Comparison of ENCODE assay signal across 16 cellular contexts in genomic region chr21:46219591-46220239, GRCh38. TPM values are rescaled to one million over a fixed set of nuclear protein-coding genes. Genes with fewer than 3 reads are reported as not detected.
A peak's percentile ranks its signal among the peaks of the same experiment; 100 is the strongest.
DNase-seq lines count a peak whose midpoint lies in the region; ATAC-seq, FAIRE-seq and TF ChIP-seq lines count a peak whose summit lies in the region.
"Had no signal": no experiment of that assay in that cellular context is flagged by ENCODE, and none has a peak within 500 bp of the region (broad histone marks: within the 10 kb centered on the region; RNA-seq: fewer than 3 reads in every experiment).

No MANE protein-coding gene starts in this region.

- TF ChIP-seq CTCF in chondrocyte (IDR thresholded peaks at IDR 0.05), result no peak

- DNase-seq in Ammon's horn (ENCODE audit: low spot score) (peak; percentile 42), NCI-H1105 treated with DMSO at 0.1 percent for 48 hours (lab: John Stamatoyannopoulos, UW) (peak; percentile 77), chondrocyte (ENCODE audit: low spot score) (peak; percentile 60), medulla oblongata (ENCODE audit: extremely low spot score) (peak; percentile 21), NCI-H226 (no peak), H54 (ENCODE audit: insufficient read length, low spot score) (no peak)
- DNase-seq in activated CD4-positive, alpha-beta T cell treated with anti-CD3 and anti-CD28 coated beads, Interleukin-2, amount 10 ng/mL, durations not matched to agents 24 days and 14 days, result no peak
- DNase-seq: cortex of kidney, Karpas-422, kidney glomerular epithelial cell, NCI-H1694 treated with DMSO at 0.1 percent for 48 hours, NCI-H774 had no signal

- ATAC-seq in HG03342 (IDR thresholded peaks at IDR 0.05; ENCODE audit: unreplicated experiment), result no peak

- H3K9me3 Mint-ChIP-seq in chondrocyte (ENCODE audit: low read depth), result no peaks in the 10 kb centered on the region
- no peaks in the 10 kb centered on the region for H3K9me3 Mint-ChIP-seq in activated CD4-positive, alpha-beta T cell treated with anti-CD3 and anti-CD28 coated beads, Interleukin-2, amount 10 ng/mL, durations not matched to agents 24 days and 14 days
- H3K9me3 Mint-ChIP-seq: activated T-helper 2 cell treated with anti-CD3 and anti-CD28 coated beads, Interferon-gamma antibody, Interleukin-2, Interleukin-4, amounts not matched to agents 10 μg/mL and 5 μg/mL and 100 μg/mL, durations not matched to agents 14 hours and 24 hours and 36 hours; stimulated activated naive CD8-positive, alpha-beta T cell treated with anti-CD3 and anti-CD28 coated beads, Interleukin-15, Interleukin-2, amounts not matched to agents 100 ng/mL and 50 ng/mL, for 24 hours had no signal

- intact Hi-C loops in activated CD4-positive, alpha-beta T cell treated with anti-CD3 and anti-CD28 coated beads, Interleukin-2, amount 10 ng/mL, durations not matched to agents 24 days and 14 days (cut with micrococcal nuclease), result no loop called here

- no peak overlapping the region for H3K27ac Mint-ChIP-seq in chondrocyte (ENCODE audit: unreplicated experiment)
- no peak overlapping the region for H3K27ac Mint-ChIP-seq in activated CD4-positive, alpha-beta T cell treated with anti-CD3 and anti-CD28 coated beads, Interleukin-2, amount 10 ng/mL, durations not matched to agents 24 days and 14 days
- H3K27ac Mint-ChIP-seq: activated T-helper 2 cell treated with anti-CD3 and anti-CD28 coated beads, Interferon-gamma antibody, Interleukin-2, Interleukin-4, amounts not matched to agents 10 μg/mL and 5 μg/mL and 100 μg/mL, durations not matched to agents 14 hours and 24 hours and 36 hours; stimulated activated naive CD8-positive, alpha-beta T cell treated with anti-CD3 and anti-CD28 coated beads, Interleukin-15, Interleukin-2, amounts not matched to agents 100 ng/mL and 50 ng/mL, for 24 hours had no signal

- no peak overlapping the region for H3K4me3 Mint-ChIP-seq in chondrocyte (ENCODE audit: unreplicated experiment)
- no peak overlapping the region for H3K4me3 Mint-ChIP-seq in activated CD4-positive, alpha-beta T cell treated with anti-CD3 and anti-CD28 coated beads, Interleukin-2, amount 10 ng/mL, durations not matched to agents 24 days and 14 days
- H3K4me3 Mint-ChIP-seq: stimulated activated naive CD8-positive, alpha-beta T cell treated with anti-CD3 and anti-CD28 coated beads, Interleukin-15, Interleukin-2, amounts not matched to agents 100 ng/mL and 50 ng/mL, for 24 hours had no signal

- no peaks in the 10 kb centered on the region for H3K27me3 Mint-ChIP-seq in chondrocyte (ENCODE audit: low read depth)
- no peaks in the 10 kb centered on the region for H3K27me3 Mint-ChIP-seq in activated CD4-positive, alpha-beta T cell treated with anti-CD3 and anti-CD28 coated beads, Interleukin-2, amount 10 ng/mL, durations not matched to agents 24 days and 14 days
- H3K27me3 Mint-ChIP-seq: stimulated activated naive CD8-positive, alpha-beta T cell treated with anti-CD3 and anti-CD28 coated beads, Interleukin-15, Interleukin-2, amounts not matched to agents 100 ng/mL and 50 ng/mL, for 24 hours had no signal

- H3K36me3 Mint-ChIP-seq in chondrocyte (ENCODE audit: low read depth), result peaks cover 19% of the 10 kb centered on the region
- peaks cover 13% of the 10 kb centered on the region for H3K36me3 Mint-ChIP-seq in activated CD4-positive, alpha-beta T cell treated with anti-CD3 and anti-CD28 coated beads, Interleukin-2, amount 10 ng/mL, durations not matched to agents 24 days and 14 days (ENCODE audit: low read depth)

- peaks cover 9% of the 10 kb centered on the region for H3K4me1 Mint-ChIP-seq in chondrocyte (ENCODE audit: low read depth)
- H3K4me1 Mint-ChIP-seq in activated CD4-positive, alpha-beta T cell treated with anti-CD3 and anti-CD28 coated beads, Interleukin-2, amount 10 ng/mL, durations not matched to agents 24 days and 14 days, result peaks cover 2% of the 10 kb centered on the region

- no peak for FAIRE-seq in H54 (lab: Jason Lieb, UNC)
- FAIRE-seq: RCC 7860 had no signal

- TF ChIP-seq POLR2A in H54 (IDR thresholded peaks at IDR 0.05; ENCODE audit: low read depth, low read length), result no peak

RNA-seq across cellular contexts. Expression of gene LSS, which starts 8.9 kb away (rescaled TPM):
- total RNA-seq in chondrocyte, result 93.2 to 110 TPM (median 107 TPM) in 3 replicates
- 19.7 and 23.1 TPM in 2 replicates for total RNA-seq in activated CD4-positive, alpha-beta T cell treated with anti-CD3 and anti-CD28 coated beads, Interleukin-2, amount 10 ng/mL, durations not matched to agents 24 days and 14 days

RNA-seq across cellular contexts. Expression of gene SPATC1L, which starts 35.5 kb away (rescaled TPM):
- total RNA-seq in chondrocyte, result 14.0 to 18.5 TPM (median 14.1 TPM) in 3 replicates
- 10.8 and 12.0 TPM in 2 replicates for total RNA-seq in activated CD4-positive, alpha-beta T cell treated with anti-CD3 and anti-CD28 coated beads, Interleukin-2, amount 10 ng/mL, durations not matched to agents 24 days and 14 days

Comparison
In these comparisons a context has a peak if more than half of its experiments do, and no peak if none do; other contexts are left out.
1. DNase-seq: peak in Ammon's horn (single experiment), NCI-H1105 treated with DMSO at 0.1 percent for 48 hours (single experiment), chondrocyte (single experiment) and medulla oblongata (single experiment); none in NCI-H226 (single experiment), H54 (single experiment) and activated CD4-positive, alpha-beta T cell treated with anti-CD3 and anti-CD28 coated beads, Interleukin-2, amount 10 ng/mL, durations not matched to agents 24 days and 14 days (single experiment).